1 cellular context compared by ENCODE assay signal in the genomic region with DNA sequence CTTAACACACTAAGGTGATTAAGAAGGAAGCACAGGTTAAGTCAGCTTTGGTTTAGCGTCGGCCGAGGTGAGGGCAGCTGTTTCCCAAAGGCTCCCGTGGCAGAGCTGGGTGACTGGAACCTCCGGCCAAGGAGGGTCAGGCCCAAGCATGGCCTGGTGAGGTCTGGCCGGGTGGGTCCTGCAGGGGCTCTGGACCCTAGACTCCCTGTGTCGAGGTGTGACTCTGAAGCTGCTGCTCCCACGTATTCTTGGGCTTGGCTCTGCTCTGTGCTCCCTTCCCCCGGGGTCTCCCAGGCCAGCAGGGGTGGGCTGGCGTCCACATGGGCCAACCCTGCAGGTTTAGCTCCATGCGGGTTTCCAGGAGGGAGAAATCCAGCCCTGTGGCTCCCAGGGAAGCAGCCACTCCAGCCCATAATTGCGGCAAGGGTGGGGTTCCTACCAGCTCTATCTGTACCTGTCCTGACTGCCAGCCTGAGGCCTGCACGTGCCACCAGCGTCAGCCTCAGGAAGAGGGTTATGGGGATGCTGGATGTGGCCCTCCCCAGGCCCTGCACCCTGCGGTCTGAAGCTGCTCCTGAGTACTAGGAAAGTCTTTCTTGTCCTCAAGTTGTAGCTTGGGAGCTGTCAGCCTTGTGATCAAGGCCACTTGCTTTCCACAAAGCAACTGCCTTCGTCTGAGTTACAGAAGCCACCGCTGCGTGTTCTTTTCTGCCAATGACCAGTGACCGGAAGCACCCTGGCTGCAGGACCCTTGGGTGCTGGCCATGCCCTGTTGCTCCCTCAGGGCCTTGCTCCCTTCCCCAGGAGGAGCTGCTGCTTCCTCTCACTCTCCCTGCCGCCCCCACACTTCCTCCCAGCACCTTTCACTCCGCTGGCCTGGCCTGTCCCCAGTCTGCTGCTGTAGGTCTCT.
TF ChIP-seq lines count a peak whose summit lies in the region.

No MANE protein-coding gene starts in this region.

TF ChIP-seq in GM12878, 131 proteins besides CTCF, POLR2A, EP300 and RAD21 (continued from another document):
- TF ChIP-seq, protein P1, sequence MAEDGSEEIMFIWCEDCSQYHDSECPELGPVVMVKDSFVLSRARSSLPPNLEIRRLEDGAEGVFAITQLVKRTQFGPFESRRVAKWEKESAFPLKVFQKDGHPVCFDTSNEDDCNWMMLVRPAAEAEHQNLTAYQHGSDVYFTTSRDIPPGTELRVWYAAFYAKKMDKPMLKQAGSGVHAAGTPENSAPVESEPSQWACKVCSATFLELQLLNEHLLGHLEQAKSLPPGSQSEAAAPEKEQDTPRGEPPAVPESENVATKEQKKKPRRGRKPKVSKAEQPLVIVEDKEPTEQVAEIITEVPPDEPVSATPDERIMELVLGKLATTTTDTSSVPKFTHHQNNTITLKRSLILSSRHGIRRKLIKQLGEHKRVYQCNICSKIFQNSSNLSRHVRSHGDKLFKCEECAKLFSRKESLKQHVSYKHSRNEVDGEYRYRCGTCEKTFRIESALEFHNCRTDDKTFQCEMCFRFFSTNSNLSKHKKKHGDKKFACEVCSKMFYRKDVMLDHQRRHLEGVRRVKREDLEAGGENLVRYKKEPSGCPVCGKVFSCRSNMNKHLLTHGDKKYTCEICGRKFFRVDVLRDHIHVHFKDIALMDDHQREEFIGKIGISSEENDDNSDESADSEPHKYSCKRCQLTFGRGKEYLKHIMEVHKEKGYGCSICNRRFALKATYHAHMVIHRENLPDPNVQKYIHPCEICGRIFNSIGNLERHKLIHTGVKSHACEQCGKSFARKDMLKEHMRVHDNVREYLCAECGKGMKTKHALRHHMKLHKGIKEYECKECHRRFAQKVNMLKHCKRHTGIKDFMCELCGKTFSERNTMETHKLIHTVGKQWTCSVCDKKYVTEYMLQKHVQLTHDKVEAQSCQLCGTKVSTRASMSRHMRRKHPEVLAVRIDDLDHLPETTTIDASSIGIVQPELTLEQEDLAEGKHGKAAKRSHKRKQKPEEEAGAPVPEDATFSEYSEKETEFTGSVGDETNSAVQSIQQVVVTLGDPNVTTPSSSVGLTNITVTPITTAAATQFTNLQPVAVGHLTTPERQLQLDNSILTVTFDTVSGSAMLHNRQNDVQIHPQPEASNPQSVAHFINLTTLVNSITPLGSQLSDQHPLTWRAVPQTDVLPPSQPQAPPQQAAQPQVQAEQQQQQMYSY (CRISPR knock-in tag; IDR thresholded peaks at IDR 0.05) = no peak; the same call in 1 of the 2 replicates
- TF ChIP-seq, protein P2, sequence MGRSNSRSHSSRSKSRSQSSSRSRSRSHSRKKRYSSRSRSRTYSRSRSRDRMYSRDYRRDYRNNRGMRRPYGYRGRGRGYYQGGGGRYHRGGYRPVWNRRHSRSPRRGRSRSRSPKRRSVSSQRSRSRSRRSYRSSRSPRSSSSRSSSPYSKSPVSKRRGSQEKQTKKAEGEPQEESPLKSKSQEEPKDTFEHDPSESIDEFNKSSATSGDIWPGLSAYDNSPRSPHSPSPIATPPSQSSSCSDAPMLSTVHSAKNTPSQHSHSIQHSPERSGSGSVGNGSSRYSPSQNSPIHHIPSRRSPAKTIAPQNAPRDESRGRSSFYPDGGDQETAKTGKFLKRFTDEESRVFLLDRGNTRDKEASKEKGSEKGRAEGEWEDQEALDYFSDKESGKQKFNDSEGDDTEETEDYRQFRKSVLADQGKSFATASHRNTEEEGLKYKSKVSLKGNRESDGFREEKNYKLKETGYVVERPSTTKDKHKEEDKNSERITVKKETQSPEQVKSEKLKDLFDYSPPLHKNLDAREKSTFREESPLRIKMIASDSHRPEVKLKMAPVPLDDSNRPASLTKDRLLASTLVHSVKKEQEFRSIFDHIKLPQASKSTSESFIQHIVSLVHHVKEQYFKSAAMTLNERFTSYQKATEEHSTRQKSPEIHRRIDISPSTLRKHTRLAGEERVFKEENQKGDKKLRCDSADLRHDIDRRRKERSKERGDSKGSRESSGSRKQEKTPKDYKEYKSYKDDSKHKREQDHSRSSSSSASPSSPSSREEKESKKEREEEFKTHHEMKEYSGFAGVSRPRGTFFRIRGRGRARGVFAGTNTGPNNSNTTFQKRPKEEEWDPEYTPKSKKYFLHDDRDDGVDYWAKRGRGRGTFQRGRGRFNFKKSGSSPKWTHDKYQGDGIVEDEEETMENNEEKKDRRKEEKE (IDR thresholded peaks at IDR 0.05) = no peak
- TF ChIP-seq CHD4 (IDR thresholded peaks at IDR 0.05) (no peak), ESRRA (IDR thresholded peaks at IDR 0.05; ENCODE audit: low read length) (no peak), TBL1XR1 (IDR thresholded peaks at IDR 0.05; ENCODE audit: low read depth, low read length) (no peak), CBFB (IDR thresholded peaks at IDR 0.05; ENCODE audit: low read depth) (no peak), MYB (IDR thresholded peaks at IDR 0.05; ENCODE audit: borderline replicate concordance, low read depth, low read length) (no peak), EED (IDR thresholded peaks at IDR 0.05; ENCODE audit: low read depth) (peak; percentile 92), SUPT20H (IDR thresholded peaks at IDR 0.05; ENCODE audit: borderline replicate concordance, control insufficient read depth, low read depth, low read length) (no peak)
- TF ChIP-seq, protein P3, sequence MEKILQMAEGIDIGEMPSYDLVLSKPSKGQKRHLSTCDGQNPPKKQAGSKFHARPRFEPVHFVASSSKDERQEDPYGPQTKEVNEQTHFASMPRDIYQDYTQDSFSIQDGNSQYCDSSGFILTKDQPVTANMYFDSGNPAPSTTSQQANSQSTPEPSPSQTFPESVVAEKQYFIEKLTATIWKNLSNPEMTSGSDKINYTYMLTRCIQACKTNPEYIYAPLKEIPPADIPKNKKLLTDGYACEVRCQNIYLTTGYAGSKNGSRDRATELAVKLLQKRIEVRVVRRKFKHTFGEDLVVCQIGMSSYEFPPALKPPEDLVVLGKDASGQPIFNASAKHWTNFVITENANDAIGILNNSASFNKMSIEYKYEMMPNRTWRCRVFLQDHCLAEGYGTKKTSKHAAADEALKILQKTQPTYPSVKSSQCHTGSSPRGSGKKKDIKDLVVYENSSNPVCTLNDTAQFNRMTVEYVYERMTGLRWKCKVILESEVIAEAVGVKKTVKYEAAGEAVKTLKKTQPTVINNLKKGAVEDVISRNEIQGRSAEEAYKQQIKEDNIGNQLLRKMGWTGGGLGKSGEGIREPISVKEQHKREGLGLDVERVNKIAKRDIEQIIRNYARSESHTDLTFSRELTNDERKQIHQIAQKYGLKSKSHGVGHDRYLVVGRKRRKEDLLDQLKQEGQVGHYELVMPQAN (conservative IDR thresholded peaks at IDR 0.05) = no peak
- TF ChIP-seq, protein P4, sequence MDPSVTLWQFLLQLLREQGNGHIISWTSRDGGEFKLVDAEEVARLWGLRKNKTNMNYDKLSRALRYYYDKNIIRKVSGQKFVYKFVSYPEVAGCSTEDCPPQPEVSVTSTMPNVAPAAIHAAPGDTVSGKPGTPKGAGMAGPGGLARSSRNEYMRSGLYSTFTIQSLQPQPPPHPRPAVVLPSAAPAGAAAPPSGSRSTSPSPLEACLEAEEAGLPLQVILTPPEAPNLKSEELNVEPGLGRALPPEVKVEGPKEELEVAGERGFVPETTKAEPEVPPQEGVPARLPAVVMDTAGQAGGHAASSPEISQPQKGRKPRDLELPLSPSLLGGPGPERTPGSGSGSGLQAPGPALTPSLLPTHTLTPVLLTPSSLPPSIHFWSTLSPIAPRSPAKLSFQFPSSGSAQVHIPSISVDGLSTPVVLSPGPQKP (IDR thresholded peaks at IDR 0.05; ENCODE audit: low read depth, low read length) = no peak; the same call in 1 of the 2 replicates
- TF ChIP-seq, protein P5, sequence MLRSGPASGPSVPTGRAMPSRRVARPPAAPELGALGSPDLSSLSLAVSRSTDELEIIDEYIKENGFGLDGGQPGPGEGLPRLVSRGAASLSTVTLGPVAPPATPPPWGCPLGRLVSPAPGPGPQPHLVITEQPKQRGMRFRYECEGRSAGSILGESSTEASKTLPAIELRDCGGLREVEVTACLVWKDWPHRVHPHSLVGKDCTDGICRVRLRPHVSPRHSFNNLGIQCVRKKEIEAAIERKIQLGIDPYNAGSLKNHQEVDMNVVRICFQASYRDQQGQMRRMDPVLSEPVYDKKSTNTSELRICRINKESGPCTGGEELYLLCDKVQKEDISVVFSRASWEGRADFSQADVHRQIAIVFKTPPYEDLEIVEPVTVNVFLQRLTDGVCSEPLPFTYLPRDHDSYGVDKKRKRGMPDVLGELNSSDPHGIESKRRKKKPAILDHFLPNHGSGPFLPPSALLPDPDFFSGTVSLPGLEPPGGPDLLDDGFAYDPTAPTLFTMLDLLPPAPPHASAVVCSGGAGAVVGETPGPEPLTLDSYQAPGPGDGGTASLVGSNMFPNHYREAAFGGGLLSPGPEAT (IDR thresholded peaks at IDR 0.05; ENCODE audit: low read depth) = peak; percentile 67
- TF ChIP-seq, protein P6, sequence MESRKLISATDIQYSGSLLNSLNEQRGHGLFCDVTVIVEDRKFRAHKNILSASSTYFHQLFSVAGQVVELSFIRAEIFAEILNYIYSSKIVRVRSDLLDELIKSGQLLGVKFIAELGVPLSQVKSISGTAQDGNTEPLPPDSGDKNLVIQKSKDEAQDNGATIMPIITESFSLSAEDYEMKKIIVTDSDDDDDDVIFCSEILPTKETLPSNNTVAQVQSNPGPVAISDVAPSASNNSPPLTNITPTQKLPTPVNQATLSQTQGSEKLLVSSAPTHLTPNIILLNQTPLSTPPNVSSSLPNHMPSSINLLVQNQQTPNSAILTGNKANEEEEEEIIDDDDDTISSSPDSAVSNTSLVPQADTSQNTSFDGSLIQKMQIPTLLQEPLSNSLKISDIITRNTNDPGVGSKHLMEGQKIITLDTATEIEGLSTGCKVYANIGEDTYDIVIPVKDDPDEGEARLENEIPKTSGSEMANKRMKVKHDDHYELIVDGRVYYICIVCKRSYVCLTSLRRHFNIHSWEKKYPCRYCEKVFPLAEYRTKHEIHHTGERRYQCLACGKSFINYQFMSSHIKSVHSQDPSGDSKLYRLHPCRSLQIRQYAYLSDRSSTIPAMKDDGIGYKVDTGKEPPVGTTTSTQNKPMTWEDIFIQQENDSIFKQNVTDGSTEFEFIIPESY (IDR thresholded peaks at IDR 0.05) = no peak
